Comparison of ENCODE assay signal across 25 cellular contexts in genomic region chr9:20441166-20441565, GRCh38.
DNase-seq lines count a peak whose midpoint lies in the region; ATAC-seq and TF ChIP-seq lines count a peak whose summit lies in the region.
"Had no signal": no experiment of that assay in that cellular context is flagged by ENCODE, and none has a peak within 500 bp of the region (broad histone marks: within the 10 kb centered on the region; RNA-seq: fewer than 3 reads in every experiment).

No MANE protein-coding gene starts in this region.

- H3K27me3 Mint-ChIP-seq in activated naive CD8-positive, alpha-beta T cell: no peaks in the 10 kb centered on the region

- no peaks in the 10 kb centered on the region for H3K9me3 Mint-ChIP-seq in activated naive CD8-positive, alpha-beta T cell (ENCODE audit: low read depth)
- H3K9me3 Mint-ChIP-seq: GM23338, HFFc6 had no signal

- peaks cover 20% of the 10 kb centered on the region for H3K4me1 ChIP-seq in osteoblast (ENCODE audit: insufficient read depth, low read length)
- H3K4me1 ChIP-seq: colonic mucosa, pancreas had no signal

- no peak for DNase-seq in GM06990 (ENCODE audit: extremely low read depth, insufficient read length)
- no peak for DNase-seq in osteoblast (ENCODE audit: insufficient read length, low spot score, missing footprints)
- no peak for DNase-seq in SW 1271 (lab: John Stamatoyannopoulos, UW)
- no peak for DNase-seq in SKM-1 (lab: John Stamatoyannopoulos, UW; ENCODE audit: unreplicated experiment)
- no peak for DNase-seq in DMS79 (lab: John Stamatoyannopoulos, UW)
- DNase-seq: activated CD4-positive, alpha-beta T cell treated with anti-CD3 and anti-CD28 coated beads for 48 hours; activated naive CD4-positive, alpha-beta T cell treated with anti-CD3 and anti-CD28 coated beads, Interleukin-2, amount 50 U/mL, for 16 hours; colonic mucosa; DMS153; effector CD8-positive, alpha-beta T cell; HFFc6; hippocampal formation; left cardiac atrium; NCI-H1694; NCI-H446; NCI-H748 treated with DMSO at 0.1 percent for 48 hours; pancreas; SIG-M5; stomach; thyroid gland had no signal

- H3K4me2 ChIP-seq in osteoblast (ENCODE audit: insufficient read depth, low read length): peak overlapping the region; percentile 50
- H3K4me2 ChIP-seq: smooth muscle cell had no signal

- peaks cover 61% of the 10 kb centered on the region for H3K4me1 Mint-ChIP-seq in activated naive CD8-positive, alpha-beta T cell (ENCODE audit: low read depth)

- H3K4me3 ChIP-seq in GM06990 (replicated peaks; ENCODE audit: low read depth, low read length) (peak overlapping the region; percentile 1; the same call in 1 of the 2 replicates), osteoblast (ENCODE audit: insufficient read depth, low read length) (no peak overlapping the region)
- H3K4me3 ChIP-seq: colonic mucosa, GM23338, pancreas, smooth muscle cell, stomach, thyroid gland had no signal

- no peak overlapping the region for H3K27ac ChIP-seq in osteoblast (ENCODE audit: low read depth, low read length)
- H3K27ac ChIP-seq: colonic mucosa, epithelial cell of prostate, pancreas, stomach had no signal

- no peak overlapping the region for H2AFZ ChIP-seq in osteoblast (ENCODE audit: low read length)
- H2AFZ ChIP-seq: GM23338 had no signal

- H4K20me1 ChIP-seq in osteoblast (ENCODE audit: insufficient read depth, low read length): no peaks in the 10 kb centered on the region

- peak overlapping the region; percentile 75 for H3K27ac Mint-ChIP-seq in activated naive CD8-positive, alpha-beta T cell
- H3K27ac Mint-ChIP-seq: HFFc6 had no signal

- no peaks in the 10 kb centered on the region for H3K27me3 ChIP-seq in GM06990 (replicated peaks; ENCODE audit: control insufficient read depth, insufficient read depth, low read length)
- no peaks in the 10 kb centered on the region for H3K27me3 ChIP-seq in osteoblast (ENCODE audit: insufficient read depth, low read length)
- H3K27me3 ChIP-seq: colonic mucosa, pancreas, stomach, thyroid gland had no signal

- peak; percentile 15 for ATAC-seq in GM19351 (IDR thresholded peaks at IDR 0.05; ENCODE audit: unreplicated experiment)
- ATAC-seq: GM23338, pancreas had no signal

- H3K36me3 ChIP-seq in GM06990 (ENCODE audit: control insufficient read depth, insufficient read depth, low read length) (no peaks in the 10 kb centered on the region), osteoblast (ENCODE audit: insufficient read depth, low read length) (no peaks in the 10 kb centered on the region)
- H3K36me3 ChIP-seq: colonic mucosa, pancreas, stomach, thyroid gland had no signal

- TF ChIP-seq CTCF in GM06990 (IDR thresholded peaks at IDR 0.05; ENCODE audit: insufficient read depth, low read length, poor library complexity, severe bottlenecking): no peak
- no peak for TF ChIP-seq CTCF in osteoblast (IDR thresholded peaks at IDR 0.05; ENCODE audit: extremely low read depth, low read depth, low read length)

- H3K36me3 Mint-ChIP-seq in activated naive CD8-positive, alpha-beta T cell: peaks cover 20% of the 10 kb centered on the region

- H3K9me3 ChIP-seq in osteoblast (ENCODE audit: low read depth, low read length): no peaks in the 10 kb centered on the region
- H3K9me3 ChIP-seq: colonic mucosa, pancreas, stomach, thyroid gland had no signal

- H3K4me3 Mint-ChIP-seq in activated naive CD8-positive, alpha-beta T cell: peak overlapping the region; percentile 28
- H3K4me3 Mint-ChIP-seq: GM23338, HFFc6 had no signal

- H3K79me2 ChIP-seq in osteoblast (ENCODE audit: insufficient read depth, low read length): no peaks in the 10 kb centered on the region
